ENCODE assay signal across 35 cellular contexts in genomic region chr17:9763643-9764042, GRCh38. TPM values are rescaled to one million over a fixed set of nuclear protein-coding genes. Genes with fewer than 3 reads are reported as not detected.
DNase-seq lines count a peak whose midpoint lies in the region; ATAC-seq and TF ChIP-seq lines count a peak whose summit lies in the region.
"Had no signal": no experiment of that assay in that cellular context is flagged by ENCODE, and none has a peak within 500 bp of the region (broad histone marks: within the 10 kb centered on the region; RNA-seq: fewer than 3 reads in every experiment).

No MANE protein-coding gene starts in this region.

- no peak overlapping the region for H3K4me3 ChIP-seq in epithelial cell of esophagus (ENCODE audit: low read length)
- H3K4me3 ChIP-seq in subcutaneous abdominal adipose tissue (ENCODE audit: low read depth in 1 of 5, low read length in 5 of 5): no peak overlapping the region
- H3K4me3 ChIP-seq: heart left ventricle, sigmoid colon, suprapubic skin had no signal

- no peak overlapping the region for H3K27ac Mint-ChIP-seq in activated CD4-positive, alpha-beta T cell treated with anti-CD3 and anti-CD28 coated beads for 36 hours
- no peak overlapping the region for H3K27ac Mint-ChIP-seq in activated CD8-positive, alpha-beta T cell treated with anti-CD3 and anti-CD28 coated beads, Interleukin-2, amount 10 ng/mL, durations not matched to agents 7 days and 5 days
- H3K27ac Mint-ChIP-seq: activated CD4-positive, alpha-beta T cell treated with anti-CD3 and anti-CD28 coated beads, Interleukin-2, amount 10 ng/mL, durations not matched to agents 24 days and 14 days; activated CD8-positive, alpha-beta memory T cell treated with anti-CD3 and anti-CD28 coated beads, Interleukin-2, amount 10 ng/mL, durations not matched to agents 7 days and 5 days; activated naive CD4-positive, alpha-beta T cell treated with anti-CD3 and anti-CD28 coated beads, Interleukin-2, amount 10 ng/mL, durations not matched to agents 7 days and 5 days; activated T-cell treated with anti-CD3 and anti-CD28 coated beads, Interleukin-2, amount 50 U/mL, for 72 hours; CD4-positive, CD25-positive, alpha-beta regulatory T cell; stimulated activated naive B cell treated with anti-CD40 and anti-IgM and Interleukin-4, amounts not matched to agents 10 μg/mL and 1 μg/mL and 100 μg/mL, for 72 hours had no signal

- POLR2A ChIA-PET in activated CD4-positive, alpha-beta T cell treated with anti-CD3 and anti-CD28 coated beads for 36 hours (lab: Charles Lee): no interaction called here
- POLR2A ChIA-PET in activated CD8-positive, alpha-beta T cell treated with anti-CD3 and anti-CD28 coated beads, Interleukin-2, amount 10 ng/mL, durations not matched to agents 7 days and 5 days (lab: Charles Lee): no interaction called here

- H3K4me1 Mint-ChIP-seq in activated CD4-positive, alpha-beta T cell treated with anti-CD3 and anti-CD28 coated beads for 36 hours: no peaks in the 10 kb centered on the region
- no peaks in the 10 kb centered on the region for H3K4me1 Mint-ChIP-seq in activated CD8-positive, alpha-beta T cell treated with anti-CD3 and anti-CD28 coated beads, Interleukin-2, amount 10 ng/mL, durations not matched to agents 7 days and 5 days (ENCODE audit: low read depth)
- H3K4me1 Mint-ChIP-seq: activated CD4-positive, alpha-beta T cell treated with anti-CD3 and anti-CD28 coated beads, Interleukin-2, amount 10 ng/mL, durations not matched to agents 24 days and 14 days; activated naive CD4-positive, alpha-beta T cell treated with anti-CD3 and anti-CD28 coated beads, Interleukin-2, amount 10 ng/mL, durations not matched to agents 7 days and 5 days; CD4-positive, CD25-positive, alpha-beta regulatory T cell; stimulated activated naive B cell treated with anti-CD40 and anti-IgM and Interleukin-4, amounts not matched to agents 10 μg/mL and 1 μg/mL and 100 μg/mL, for 72 hours had no signal

- H3K27me3 Mint-ChIP-seq in activated CD4-positive, alpha-beta T cell treated with anti-CD3 and anti-CD28 coated beads for 36 hours: peaks cover 8% of the 10 kb centered on the region
- H3K27me3 Mint-ChIP-seq in activated CD8-positive, alpha-beta T cell treated with anti-CD3 and anti-CD28 coated beads, Interleukin-2, amount 10 ng/mL, durations not matched to agents 7 days and 5 days (ENCODE audit: low read depth): peaks cover 6% of the 10 kb centered on the region
- H3K27me3 Mint-ChIP-seq: activated CD4-positive, alpha-beta T cell treated with anti-CD3 and anti-CD28 coated beads, Interleukin-2, amount 10 ng/mL, durations not matched to agents 24 days and 14 days had no signal

- H3K27ac ChIP-seq in subcutaneous abdominal adipose tissue (ENCODE audit: low read depth, low read length): peak overlapping the region; percentile 83
- H3K27ac ChIP-seq: heart left ventricle, sigmoid colon, suprapubic skin, WERI-Rb-1 had no signal

- TF ChIP-seq CTCF in epithelial cell of esophagus (IDR thresholded peaks at IDR 0.05; ENCODE audit: insufficient read depth, low read depth, low read length, missing control alignments): no peak

- no peaks in the 10 kb centered on the region for H3K9me3 ChIP-seq in subcutaneous abdominal adipose tissue (ENCODE audit: control insufficient read depth in 5 of 5, low read length in 5 of 5)
- H3K9me3 ChIP-seq: heart left ventricle, sigmoid colon, suprapubic skin had no signal

- H3K9me3 Mint-ChIP-seq in activated CD4-positive, alpha-beta T cell treated with anti-CD3 and anti-CD28 coated beads for 36 hours (ENCODE audit: low read depth): no peaks in the 10 kb centered on the region
- no peaks in the 10 kb centered on the region for H3K9me3 Mint-ChIP-seq in activated CD8-positive, alpha-beta T cell treated with anti-CD3 and anti-CD28 coated beads, Interleukin-2, amount 10 ng/mL, durations not matched to agents 7 days and 5 days (ENCODE audit: insufficient read depth)
- H3K9me3 Mint-ChIP-seq: activated CD4-positive, alpha-beta T cell treated with anti-CD3 and anti-CD28 coated beads, Interleukin-2, amount 10 ng/mL, durations not matched to agents 24 days and 14 days; activated naive CD4-positive, alpha-beta T cell treated with anti-CD3 and anti-CD28 coated beads, Interleukin-2, amount 10 ng/mL, durations not matched to agents 7 days and 5 days; activated T-cell treated with anti-CD3 and anti-CD28 coated beads, Interleukin-2, amount 50 U/mL, for 72 hours; CD4-positive, CD25-positive, alpha-beta regulatory T cell; stimulated activated naive B cell treated with anti-CD40 and anti-IgM and Interleukin-4, amounts not matched to agents 10 μg/mL and 1 μg/mL and 100 μg/mL, for 72 hours had no signal

- no peaks in the 10 kb centered on the region for H3K27me3 ChIP-seq in subcutaneous abdominal adipose tissue (ENCODE audit: control insufficient read depth in 5 of 5, insufficient read depth in 4 of 5, low read length in 5 of 5)

- no peaks in the 10 kb centered on the region for H3K36me3 Mint-ChIP-seq in activated CD4-positive, alpha-beta T cell treated with anti-CD3 and anti-CD28 coated beads for 36 hours (ENCODE audit: low read depth)
- H3K36me3 Mint-ChIP-seq in activated CD8-positive, alpha-beta T cell treated with anti-CD3 and anti-CD28 coated beads, Interleukin-2, amount 10 ng/mL, durations not matched to agents 7 days and 5 days (ENCODE audit: low read depth): no peaks in the 10 kb centered on the region
- H3K36me3 Mint-ChIP-seq: activated CD8-positive, alpha-beta memory T cell treated with anti-CD3 and anti-CD28 coated beads, Interleukin-2, amount 10 ng/mL, durations not matched to agents 7 days and 5 days; activated naive CD4-positive, alpha-beta T cell treated with anti-CD3 and anti-CD28 coated beads, Interleukin-2, amount 10 ng/mL, durations not matched to agents 7 days and 5 days; CD4-positive, CD25-positive, alpha-beta regulatory T cell; stimulated activated naive B cell treated with anti-CD40 and anti-IgM and Interleukin-4, amounts not matched to agents 10 μg/mL and 1 μg/mL and 100 μg/mL, for 72 hours had no signal

- no peak for DNase-seq in activated CD4-positive, alpha-beta T cell treated with anti-CD3 and anti-CD28 coated beads for 36 hours
- no peak for DNase-seq in activated CD4-positive, alpha-beta T cell treated with anti-CD3 and anti-CD28 coated beads, Interleukin-2, amount 50 U/mL, for 48 hours
- peak; percentile 65 for DNase-seq in NCI-H524 treated with DMSO at 0.1 percent for 48 hours (lab: John Stamatoyannopoulos, UW)
- peak; percentile 15 for DNase-seq in epithelial cell of esophagus (ENCODE audit: low read depth)
- DNase-seq in activated T-cell treated with anti-CD3 and anti-CD28 coated beads, Interleukin-2, amount 50 U/mL, for 1 hour: no peak
- DNase-seq in activated CD8-positive, alpha-beta T cell treated with anti-CD3 and anti-CD28 coated beads, Interleukin-2, amount 10 ng/mL, durations not matched to agents 7 days and 5 days: no peak
- DNase-seq: activated CD4-positive, alpha-beta T cell treated with anti-CD3 and anti-CD28 coated beads, Interleukin-2, amount 10 ng/mL, durations not matched to agents 24 days and 14 days; activated CD8-positive, alpha-beta memory T cell treated with anti-CD3 and anti-CD28 coated beads, Interleukin-2, amount 10 ng/mL, durations not matched to agents 7 days and 5 days; activated naive CD4-positive, alpha-beta T cell treated with anti-CD3 and anti-CD28 coated beads, Interleukin-2, amount 10 ng/mL, durations not matched to agents 7 days and 5 days; amniotic stem cell; CD4-positive, CD25-positive, alpha-beta regulatory T cell; effector CD8-positive, alpha-beta T cell; EL; GOT3; heart left ventricle; NCI-H1105 treated with DMSO at 0.1 percent for 48 hours; NCI-H1930; NCI-H226; NCI-H82; posterior cingulate gyrus; sigmoid colon; stimulated activated CD4-positive, alpha-beta T cell treated with anti-CD3 and anti-CD28 coated beads, Interleukin-4, amount 100 ng/mL, for 4 hours; stimulated activated naive B cell treated with anti-CD40 and anti-IgM and Interleukin-4, amounts not matched to agents 10 μg/mL and 1 μg/mL and 100 μg/mL, for 72 hours; T-helper 9 cell; WERI-Rb-1 had no signal

- CTCF ChIA-PET in activated CD4-positive, alpha-beta T cell treated with anti-CD3 and anti-CD28 coated beads for 36 hours (lab: Charles Lee): no interaction called here
- CTCF ChIA-PET in activated CD8-positive, alpha-beta T cell treated with anti-CD3 and anti-CD28 coated beads, Interleukin-2, amount 10 ng/mL, durations not matched to agents 7 days and 5 days (lab: Charles Lee): no interaction called here

- no peaks in the 10 kb centered on the region for H3K36me3 ChIP-seq in subcutaneous abdominal adipose tissue (ENCODE audit: control insufficient read depth in 5 of 5, insufficient read depth in 5 of 5, low read length in 5 of 5)
- H3K36me3 ChIP-seq: heart left ventricle, sigmoid colon, suprapubic skin, WERI-Rb-1 had no signal

- ATAC-seq in activated CD4-positive, alpha-beta T cell treated with anti-CD3 and anti-CD28 coated beads for 36 hours: peak; percentile 19
- no peak for ATAC-seq in HG02884 (IDR thresholded peaks at IDR 0.05; ENCODE audit: unreplicated experiment)
- ATAC-seq in activated CD8-positive, alpha-beta T cell treated with anti-CD3 and anti-CD28 coated beads, Interleukin-2, amount 10 ng/mL, durations not matched to agents 7 days and 5 days: no peak
- ATAC-seq: activated CD8-positive, alpha-beta memory T cell treated with anti-CD3 and anti-CD28 coated beads, Interleukin-2, amount 10 ng/mL, durations not matched to agents 7 days and 5 days; stimulated activated naive B cell treated with anti-CD40 and anti-IgM and Interleukin-4, amounts not matched to agents 10 μg/mL and 1 μg/mL and 100 μg/mL, for 72 hours had no signal

- no peak overlapping the region for H3K4me3 Mint-ChIP-seq in activated CD4-positive, alpha-beta T cell treated with anti-CD3 and anti-CD28 coated beads for 36 hours
- no peak overlapping the region for H3K4me3 Mint-ChIP-seq in activated CD8-positive, alpha-beta T cell treated with anti-CD3 and anti-CD28 coated beads, Interleukin-2, amount 10 ng/mL, durations not matched to agents 7 days and 5 days
- H3K4me3 Mint-ChIP-seq: activated CD4-positive, alpha-beta T cell treated with anti-CD3 and anti-CD28 coated beads, Interleukin-2, amount 10 ng/mL, durations not matched to agents 24 days and 14 days; activated CD8-positive, alpha-beta memory T cell treated with anti-CD3 and anti-CD28 coated beads, Interleukin-2, amount 10 ng/mL, durations not matched to agents 7 days and 5 days; activated naive CD4-positive, alpha-beta T cell treated with anti-CD3 and anti-CD28 coated beads, Interleukin-2, amount 10 ng/mL, durations not matched to agents 7 days and 5 days; CD4-positive, CD25-positive, alpha-beta regulatory T cell; stimulated activated naive B cell treated with anti-CD40 and anti-IgM and Interleukin-4, amounts not matched to agents 10 μg/mL and 1 μg/mL and 100 μg/mL, for 72 hours had no signal

- H3K4me1 ChIP-seq in subcutaneous abdominal adipose tissue (ENCODE audit: control insufficient read depth in 5 of 5, insufficient read depth in 5 of 5, low read length in 5 of 5): peaks cover 2 to 33% (median 20%) of the 10 kb centered on the region in 5 donors
- H3K4me1 ChIP-seq: sigmoid colon, suprapubic skin had no signal

- intact Hi-C loops in activated CD4-positive, alpha-beta T cell treated with anti-CD3 and anti-CD28 coated beads for 36 hours (cut with DNase I, micrococcal nuclease): no loop called here

- no peak overlapping the region for H3K9ac ChIP-seq in subcutaneous abdominal adipose tissue (ENCODE audit: low read length in 5 of 5)

RNA-seq across cellular contexts. Expression of gene DHRS7C, which starts 27.7 kb away (rescaled TPM):
- total RNA-seq in activated CD4-positive, alpha-beta T cell treated with anti-CD3 and anti-CD28 coated beads for 36 hours: not detected
- total RNA-seq in activated CD8-positive, alpha-beta T cell treated with anti-CD3 and anti-CD28 coated beads, Interleukin-2, amount 10 ng/mL, durations not matched to agents 7 days and 5 days: not detected
- total RNA-seq: A172; activated CD4-positive, alpha-beta T cell treated with anti-CD3 and anti-CD28 coated beads, Interleukin-2, amount 10 ng/mL, durations not matched to agents 24 days and 14 days; activated CD8-positive, alpha-beta memory T cell treated with anti-CD3 and anti-CD28 coated beads, Interleukin-2, amount 10 ng/mL, durations not matched to agents 7 days and 5 days; activated T-cell treated with anti-CD3 and anti-CD28 coated beads, Interleukin-2, amount 50 U/mL, for 72 hours; CD4-positive, CD25-positive, alpha-beta regulatory T cell; epithelial cell of proximal tubule; kidney epithelial cell; LHCN-M2; lung microvascular endothelial cell; sigmoid colon; suprapubic skin had no signal

RNA-seq across cellular contexts. Expression of gene GSG1L2, which starts 58.2 kb away (rescaled TPM):
- not detected for total RNA-seq in activated CD4-positive, alpha-beta T cell treated with anti-CD3 and anti-CD28 coated beads for 36 hours
- not detected for total RNA-seq in activated CD8-positive, alpha-beta T cell treated with anti-CD3 and anti-CD28 coated beads, Interleukin-2, amount 10 ng/mL, durations not matched to agents 7 days and 5 days
- total RNA-seq: A172; activated CD4-positive, alpha-beta T cell treated with anti-CD3 and anti-CD28 coated beads, Interleukin-2, amount 10 ng/mL, durations not matched to agents 24 days and 14 days; activated CD8-positive, alpha-beta memory T cell treated with anti-CD3 and anti-CD28 coated beads, Interleukin-2, amount 10 ng/mL, durations not matched to agents 7 days and 5 days; activated T-cell treated with anti-CD3 and anti-CD28 coated beads, Interleukin-2, amount 50 U/mL, for 72 hours; CD4-positive, CD25-positive, alpha-beta regulatory T cell; epithelial cell of proximal tubule; heart left ventricle; kidney epithelial cell; LHCN-M2; lung microvascular endothelial cell; sigmoid colon; suprapubic skin; urinary bladder had no signal

Comparison
In these comparisons a context has a peak if more than half of its experiments do, and no peak if none do; other contexts are left out.
1. DNase-seq: peak in NCI-H524 treated with DMSO at 0.1 percent for 48 hours (single experiment) and epithelial cell of esophagus (single experiment); none in activated CD4-positive, alpha-beta T cell treated with anti-CD3 and anti-CD28 coated beads for 36 hours (single experiment), activated CD4-positive, alpha-beta T cell treated with anti-CD3 and anti-CD28 coated beads, Interleukin-2, amount 50 U/mL, for 48 hours (0 of 2), activated T-cell treated with anti-CD3 and anti-CD28 coated beads, Interleukin-2, amount 50 U/mL, for 1 hour (single experiment) and activated CD8-positive, alpha-beta T cell treated with anti-CD3 and anti-CD28 coated beads, Interleukin-2, amount 10 ng/mL, durations not matched to agents 7 days and 5 days (single experiment).